ENCODE assay signal across 8 cellular contexts in genomic region chr17:63698886-63699637, GRCh38. TPM values are rescaled to one million over a fixed set of nuclear protein-coding genes. Genes with fewer than 3 reads are reported as not detected.
DNase-seq lines count a peak whose midpoint lies in the region; ATAC-seq lines count a peak whose summit lies in the region.

No MANE protein-coding gene starts in this region.

- CTCF ChIA-PET in activated CD4-positive, alpha-beta memory T cell treated with anti-CD3 and anti-CD28 coated beads for 36 hours (lab: Charles Lee), result interaction anchor here (0.7 to 3.4 kb wide), 15 partner anchors 9 to 273 kb away, joined by 3 to 27 read pairs (median 5); partner anchors contain the start of genes CCDC47 and MAP3K3

- intact Hi-C loops in activated CD4-positive, alpha-beta memory T cell treated with anti-CD3 and anti-CD28 coated beads for 36 hours (cut with micrococcal nuclease), result loop anchor here (1.0 to 5.0 kb wide), 6 partner anchors 11 to 808 kb away; partner anchors contain the start of genes CEP95, CYB561, DDX5 and FTSJ3

- peaks cover 63% of the 10 kb centered on the region for H3K4me1 Mint-ChIP-seq in activated CD4-positive, alpha-beta memory T cell treated with anti-CD3 and anti-CD28 coated beads for 36 hours (ENCODE audit: low read depth)
- H3K4me1 Mint-ChIP-seq in effector memory CD8-positive, alpha-beta T cell (ENCODE audit: low read depth in 2 of 2), result peaks cover 69 to 74% of the 10 kb centered on the region in 2 donors
- peaks cover 64 to 73% (median 66%) of the 10 kb centered on the region in 3 donors for H3K4me1 Mint-ChIP-seq in naive B cell

- ATAC-seq in GM19467 (IDR thresholded peaks at IDR 0.05; ENCODE audit: unreplicated experiment), result peak; percentile 21
- peak; percentile 45 for ATAC-seq in effector memory CD8-positive, alpha-beta T cell (replicated peaks)
- ATAC-seq in naive B cell (ENCODE audit: low read depth in 2 of 2), result peak; percentile 48 to 51

- POLR2A ChIA-PET in activated CD4-positive, alpha-beta memory T cell treated with anti-CD3 and anti-CD28 coated beads for 36 hours (lab: Charles Lee), result interaction anchor here (0.7 to 3.2 kb wide), 8 partner anchors 11 to 253 kb away, joined by 3 to 22 read pairs (median 3); partner anchors contain the start of genes CCDC47, CYB561 and DDX42

- DNase-seq in CD1c-positive myeloid dendritic cell (ENCODE audit: extremely low spot score), result peak; percentile 83
- DNase-seq in MV-4-11 (lab: John Stamatoyannopoulos, UW), result peak; percentile 80
- DNase-seq in activated CD4-positive, alpha-beta memory T cell treated with anti-CD3 and anti-CD28 coated beads for 36 hours, result peak; percentile 89
- DNase-seq in effector memory CD8-positive, alpha-beta T cell, result peak; percentile 86 to 90 (median 89)
- DNase-seq in naive B cell, result peak; percentile 97
- peak; percentile 78 to 95 (median 90) for DNase-seq in stimulated activated naive CD4-positive, alpha-beta T cell (lab: John Stamatoyannopoulos, UW)
- DNase-seq in NCI-H2029 treated with DMSO at 0.1 percent for 48 hours (lab: John Stamatoyannopoulos, UW), result no peak

- no peaks in the 10 kb centered on the region for H3K9me3 Mint-ChIP-seq in activated CD4-positive, alpha-beta memory T cell treated with anti-CD3 and anti-CD28 coated beads for 36 hours
- no peaks in the 10 kb centered on the region for H3K9me3 Mint-ChIP-seq in effector memory CD8-positive, alpha-beta T cell
- peaks cover 0 to 2% (median 0%) of the 10 kb centered on the region in 7 donors for H3K9me3 Mint-ChIP-seq in naive B cell

- H3K27me3 Mint-ChIP-seq in activated CD4-positive, alpha-beta memory T cell treated with anti-CD3 and anti-CD28 coated beads for 36 hours, result no peaks in the 10 kb centered on the region
- no peaks in the 10 kb centered on the region for H3K27me3 Mint-ChIP-seq in effector memory CD8-positive, alpha-beta T cell
- H3K27me3 Mint-ChIP-seq in naive B cell, result no peaks in the 10 kb centered on the region

- H3K36me3 Mint-ChIP-seq in activated CD4-positive, alpha-beta memory T cell treated with anti-CD3 and anti-CD28 coated beads for 36 hours, result peaks cover 32% of the 10 kb centered on the region
- peaks cover 84% of the 10 kb centered on the region for H3K36me3 Mint-ChIP-seq in effector memory CD8-positive, alpha-beta T cell (ENCODE audit: insufficient read depth)
- peaks cover 0 to 16% of the 10 kb centered on the region in 2 donors for H3K36me3 Mint-ChIP-seq in naive B cell

- peak overlapping the region; percentile 96 for H3K27ac Mint-ChIP-seq in activated CD4-positive, alpha-beta memory T cell treated with anti-CD3 and anti-CD28 coated beads for 36 hours
- H3K27ac Mint-ChIP-seq in effector memory CD8-positive, alpha-beta T cell, result peak overlapping the region; percentile 98 to 99
- peak overlapping the region; percentile 91 to 99 (median 96) for H3K27ac Mint-ChIP-seq in naive B cell

- H3K4me3 Mint-ChIP-seq in activated CD4-positive, alpha-beta memory T cell treated with anti-CD3 and anti-CD28 coated beads for 36 hours, result peak overlapping the region; percentile 88
- H3K4me3 Mint-ChIP-seq in effector memory CD8-positive, alpha-beta T cell, result peak overlapping the region; percentile 98
- H3K4me3 Mint-ChIP-seq in naive B cell, result peak overlapping the region; percentile 91 to 99 (median 98)

RNA-seq across cellular contexts. Expression of gene LIMD2, which starts 0.9 kb away (rescaled TPM):
- 100 to 1,000 TPM; 146 to 150 TPM for total RNA-seq in activated CD4-positive, alpha-beta memory T cell treated with anti-CD3 and anti-CD28 coated beads for 36 hours
- polyA plus RNA-seq in naive B cell (ENCODE audit: low read depth in 6 of 6), result 100 to 1,000 TPM; 557 to 994 (median 667) TPM

RNA-seq across cellular contexts. Expression of gene STRADA, which starts 42.5 kb away (rescaled TPM):
- total RNA-seq in activated CD4-positive, alpha-beta memory T cell treated with anti-CD3 and anti-CD28 coated beads for 36 hours, result 10 to 100 TPM; 64.8 to 69.7 TPM
- polyA plus RNA-seq in naive B cell (ENCODE audit: low read depth in 6 of 6), result 10 to 100 TPM; 21.1 to 33.2 (median 26.3) TPM
